ENCODE assay signal across 16 cellular contexts in genomic region chr19:48108997-48109782, GRCh38. TPM values are rescaled to one million over a fixed set of nuclear protein-coding genes. Genes with fewer than 3 reads are reported as not detected.
DNase-seq lines count a peak whose midpoint lies in the region; ATAC-seq and TF ChIP-seq lines count a peak whose summit lies in the region.
"Had no signal": no experiment of that assay in that cellular context is flagged by ENCODE, and none has a peak within 500 bp of the region (broad histone marks: within the 10 kb centered on the region; RNA-seq: fewer than 3 reads in every experiment).

No MANE protein-coding gene starts in this region.

- no peak overlapping the region for H2AFZ ChIP-seq in Karpas-422 (ENCODE audit: low read length)

- peaks cover 37% of the 10 kb centered on the region for H3K4me1 ChIP-seq in left ventricle myocardium inferior
- H3K4me1 ChIP-seq in Panc1 (ENCODE audit: control insufficient read depth, insufficient read depth, low read length): no peaks in the 10 kb centered on the region; the same call in 1 of the 2 replicates
- H3K4me1 ChIP-seq in transverse colon: peaks cover 0 to 26% (median 13%) of the 10 kb centered on the region in 4 donors
- peaks cover 13% of the 10 kb centered on the region for H3K4me1 ChIP-seq in Karpas-422 (ENCODE audit: low read length)

- H3K4me2 ChIP-seq in Karpas-422 (ENCODE audit: low read depth, low read length, poor library complexity, severe bottlenecking): no peak overlapping the region

- CTCF ChIA-PET in Panc1 (lab: Charles Lee): no interaction called here

- ATAC-seq in Panc1: no peak

- no peaks in the 10 kb centered on the region for H3K9me3 Mint-ChIP-seq in immature natural killer cell
- H3K9me3 Mint-ChIP-seq: neural crest cell had no signal

- no peak for TF ChIP-seq POLR2A in transverse colon (IDR thresholded peaks at IDR 0.05)

- no peaks in the 10 kb centered on the region for H4K20me1 ChIP-seq in Karpas-422 (ENCODE audit: insufficient read depth, low read depth, low read length)

- no peak for TF ChIP-seq EP300 in transverse colon (IDR thresholded peaks at IDR 0.05; ENCODE audit: low read depth)

- H3K36me3 Mint-ChIP-seq in immature natural killer cell: no peaks in the 10 kb centered on the region

- in situ Hi-C loops in Panc1 (cut with HindIII; ENCODE audit: low pct_unique_long_range_greater_than_20kb, low sequenced_read_pairs): no loop called here
- in situ Hi-C loops in transverse colon (cut with MboI; ENCODE audit: low pct_ligation_motif_present in 1 of 4, low pct_unique_long_range_greater_than_20kb in 1 of 4, low sequenced_read_pairs in 3 of 4): loop anchor here in 3 of 4 donors (5.0 to 10.0 kb wide), 2 partner anchors 43 to 46 kb away; no protein-coding TSS in a partner anchor
- in situ Hi-C loops in brain microvascular endothelial cell (cut with HindIII; ENCODE audit: low pct_ligation_motif_present, low sequenced_read_pairs): no loop called here

- peaks cover 9 to 18% of the 10 kb centered on the region in 2 donors for H3K4me1 Mint-ChIP-seq in immature natural killer cell

- DNase-seq in left ventricle myocardium inferior (no peak), cardiac septum (ENCODE audit: low spot score) (no peak), Panc1 (ENCODE audit: low read depth, low spot score) (no peak), immature natural killer cell (no peak), transverse colon (no peak), Karpas-422 (no peak), brain microvascular endothelial cell (no peak), COLO829 (ENCODE audit: low spot score) (no peak)
- DNase-seq: activated naive CD4-positive, alpha-beta T cell treated with anti-CD3 and anti-CD28 coated beads, Interleukin-2, amount 50 U/mL, for 16 hours; BE2C; mesendoderm; NCI-H1694; NCI-H446; SHP77 treated with DMSO at 0.1 percent for 48 hours; testis had no signal

- H3K4me3 ChIP-seq in left ventricle myocardium inferior (peak overlapping the region; percentile 67), Panc1 (ENCODE audit: low read depth in 2 of 2, low read length in 2 of 2) (no peak overlapping the region), transverse colon (no peak overlapping the region), Karpas-422 (ENCODE audit: low read length) (no peak overlapping the region), brain microvascular endothelial cell (ENCODE audit: low read depth, low read length) (no peak overlapping the region)

- TF ChIP-seq CTCF in left ventricle myocardium inferior (IDR thresholded peaks at IDR 0.05; ENCODE audit: borderline replicate concordance) (no peak), Panc1 (IDR thresholded peaks at IDR 0.05) (no peak), transverse colon (IDR thresholded peaks at IDR 0.05) (no peak), brain microvascular endothelial cell (IDR thresholded peaks at IDR 0.05; ENCODE audit: low read depth, low read length, missing control alignments) (no peak)

- H3K27me3 Mint-ChIP-seq in immature natural killer cell (ENCODE audit: low read depth in 3 of 3): peaks cover 0 to 9% (median 2%) of the 10 kb centered on the region in 3 donors

- H3K9me2 ChIP-seq in Karpas-422 (replicated peaks; ENCODE audit: insufficient read depth, low read length): no peaks in the 10 kb centered on the region

- H3K36me3 ChIP-seq in left ventricle myocardium inferior: peaks cover 11% of the 10 kb centered on the region
- no peaks in the 10 kb centered on the region for H3K36me3 ChIP-seq in Panc1 (ENCODE audit: control insufficient read depth, insufficient read depth, low read length)
- H3K36me3 ChIP-seq in transverse colon: no peaks in the 10 kb centered on the region
- no peaks in the 10 kb centered on the region for H3K36me3 ChIP-seq in Karpas-422 (ENCODE audit: insufficient read depth, low read length)
- no peaks in the 10 kb centered on the region for H3K36me3 ChIP-seq in brain microvascular endothelial cell (replicated peaks)
- H3K36me3 ChIP-seq: BE2C had no signal

- H3K9me3 ChIP-seq in left ventricle myocardium inferior (replicated peaks) (no peaks in the 10 kb centered on the region), Panc1 (ENCODE audit: control insufficient read depth, insufficient read depth, low read depth, low read length) (no peaks in the 10 kb centered on the region), transverse colon (no peaks in the 10 kb centered on the region), Karpas-422 (ENCODE audit: low read length) (no peaks in the 10 kb centered on the region)
- H3K9me3 ChIP-seq: BE2C, testis had no signal

- TSS peak; percentile 73 for BruUV-seq in Panc1 (replicated peaks; lab: Mats Ljungman, UMichigan)

- H3K27ac Mint-ChIP-seq in immature natural killer cell: peak overlapping the region in 1 of 6 donors; percentile 30

- peak overlapping the region in 3 of 5 donors; percentile 13 to 38 (median 20) for H3K4me3 Mint-ChIP-seq in immature natural killer cell
- H3K4me3 Mint-ChIP-seq: neural crest cell had no signal

- H3K27me3 ChIP-seq in left ventricle myocardium inferior (ENCODE audit: low read depth) (no peaks in the 10 kb centered on the region), Panc1 (ENCODE audit: control insufficient read depth, insufficient read depth, low read length) (no peaks in the 10 kb centered on the region), transverse colon (no peaks in the 10 kb centered on the region), Karpas-422 (ENCODE audit: low read length) (no peaks in the 10 kb centered on the region), brain microvascular endothelial cell (replicated peaks) (no peaks in the 10 kb centered on the region)
- H3K27me3 ChIP-seq: BE2C, testis had no signal

- intact Hi-C loops in left ventricle myocardium inferior (cut with micrococcal nuclease): no loop called here
- intact Hi-C loops in cardiac septum (cut with DNase I): loop anchor here (5.0 kb wide), 1 partner anchor 148 kb away; the partner anchor contains the start of gene CARD8
- intact Hi-C loops in Panc1 (cut with micrococcal nuclease; ENCODE audit: unreplicated experiment): no loop called here
- intact Hi-C loops in transverse colon (cut with DNase I; ENCODE audit: low total_unique reads): loop anchor here (10.0 kb wide), 1 partner anchor 256 kb away; the partner anchor contains the start of genes SYNGR4 and TMEM143

- no peaks in the 10 kb centered on the region for H3K79me2 ChIP-seq in Karpas-422 (ENCODE audit: low read length)

- 61 to 82% methylated on average over 4 to 15 of the region's 15 CpGs for WGBS in transverse colon (ENCODE audit: low coverage in 1 of 2), 2 donors

- no peak overlapping the region for H3K9ac ChIP-seq in Karpas-422 (ENCODE audit: low read length)

- H3K27ac ChIP-seq in left ventricle myocardium inferior (replicated peaks) (peak overlapping the region; percentile 96), Panc1 (ENCODE audit: low read length) (no peak overlapping the region), transverse colon (peak overlapping the region in 3 of 4 donors; percentile 87 to 93 (median 89)), Karpas-422 (ENCODE audit: low read length) (no peak overlapping the region), brain microvascular endothelial cell (no peak overlapping the region)

- POLR2A ChIA-PET in Panc1 (lab: Charles Lee): no interaction called here

RNA-seq across cellular contexts. Expression of gene PLA2G4C, which starts 1.4 kb away (rescaled TPM):
- 35.3 TPM for total RNA-seq in left ventricle myocardium inferior
- total RNA-seq in cardiac septum: 61.8 TPM
- 2.0 TPM for total RNA-seq in Panc1 (2021; ENCODE audit: unreplicated experiment)
- polyA plus RNA-seq in Panc1 (2012; ENCODE audit: insufficient read length): 6.1 TPM
- polyA plus RNA-seq in immature natural killer cell: under 1 TPM in 1 of 3 donors, not detected in 2; 0.37 TPM
- total RNA-seq in transverse colon: 1 to 10 TPM; 1.2 to 9.5 (median 8.3) TPM
- total RNA-seq in Karpas-422 (2014; rRNA removed; shearing (Covaris generic); ENCODE audit: low replicate concordance): 2.6 and 5.9 TPM in 2 replicates

Comparison
In these comparisons a context has a peak if more than half of its experiments do, and no peak if none do; other contexts are left out.
1. intact Hi-C loops: an anchor here in cardiac septum (5.0 kb wide) and transverse colon (10.0 kb wide); none called in left ventricle myocardium inferior and Panc1.
2. H3K27ac ChIP-seq: peak in left ventricle myocardium inferior (single experiment) and transverse colon (3 of 4); none in Panc1 (single experiment), Karpas-422 (single experiment) and brain microvascular endothelial cell (single experiment).
3. in situ Hi-C loops: an anchor here in transverse colon (5.0 to 10.0 kb wide); none called in Panc1 and brain microvascular endothelial cell.